10 cellular contexts compared by ENCODE assay signal in the genomic region with DNA sequence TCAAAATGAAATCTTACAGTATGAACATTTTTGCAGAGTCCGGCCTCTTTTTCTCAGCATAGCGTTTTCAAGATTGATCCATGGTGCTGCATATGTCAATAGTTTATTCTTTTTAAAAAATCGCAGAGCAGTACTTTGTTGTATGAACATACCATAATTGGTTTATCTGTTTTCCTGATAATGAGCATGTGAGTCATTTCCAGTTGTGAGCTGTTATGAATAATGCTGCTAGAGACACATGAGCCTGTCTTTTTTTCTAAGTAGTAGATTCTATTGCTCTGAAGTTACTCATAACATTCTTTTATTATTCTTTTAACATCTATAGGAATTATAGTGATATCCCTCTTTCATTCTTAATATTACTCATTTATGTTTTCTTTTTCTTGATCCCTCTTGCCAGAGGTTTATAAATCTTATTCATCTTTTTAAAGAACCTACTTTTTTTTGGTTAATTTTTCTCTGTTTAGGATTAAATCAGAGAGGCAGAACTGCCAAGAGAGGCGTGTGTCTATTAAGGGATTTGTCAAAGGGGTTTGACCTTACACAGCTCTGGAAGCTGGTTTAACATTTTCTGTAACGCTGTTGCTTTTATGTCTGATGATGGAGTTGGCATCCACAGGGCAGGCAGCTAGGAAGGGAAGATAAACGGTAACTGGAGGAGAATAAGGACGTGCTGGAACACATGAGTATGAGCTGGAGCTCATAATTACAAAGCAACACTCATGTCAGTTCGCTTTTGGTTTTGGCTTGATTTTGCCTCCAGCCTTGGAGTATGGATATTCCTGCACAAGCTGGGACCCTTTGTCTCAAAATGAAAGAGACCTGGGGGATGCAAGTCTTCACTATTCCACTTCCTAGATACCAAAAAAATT. TPM values are rescaled to one million over a fixed set of nuclear protein-coding genes. Genes with fewer than 3 reads are reported as not detected.
DNase-seq lines count a peak whose midpoint lies in the region; ATAC-seq and TF ChIP-seq lines count a peak whose summit lies in the region.
"Had no signal": no experiment of that assay in that cellular context is flagged by ENCODE, and none has a peak within 500 bp of the region (broad histone marks: within the 10 kb centered on the region; RNA-seq: fewer than 3 reads in every experiment).

No MANE protein-coding gene starts in this region.

- no peak overlapping the region for H3K4me3 ChIP-seq in WERI-Rb-1 (ENCODE audit: low read depth, low read length)
- H3K4me3 ChIP-seq in hepatocyte: no peak overlapping the region
- H3K4me3 ChIP-seq: GM23338, sigmoid colon had no signal

- H3K4me3 Mint-ChIP-seq in activated T-cell treated with anti-CD3 and anti-CD28 coated beads, Interleukin-2, amount 50 U/mL, for 72 hours: peak overlapping the region in 1 of 2 donors; percentile 66
- no peak overlapping the region for H3K4me3 Mint-ChIP-seq in stimulated activated naive CD8-positive, alpha-beta T cell treated with anti-CD3 and anti-CD28 coated beads, Interleukin-15, Interleukin-2, amounts not matched to agents 100 ng/mL and 50 ng/mL, for 24 hours
- H3K4me3 Mint-ChIP-seq: GM23338 had no signal

- WGBS in hepatocyte (ENCODE audit: low lambda C conversion rate, missing lambda C conversion rate): 69% methylated on average over 8 of the region's 8 CpGs

- no peak for DNase-seq in activated T-cell treated with anti-CD3 and anti-CD28 coated beads, Interleukin-2, amount 50 U/mL, for 72 hours
- no peak for DNase-seq in activated T-cell treated with anti-CD3 and anti-CD28 coated beads, Interleukin-2, amount 50 U/mL, for 48 hours
- DNase-seq in WERI-Rb-1: no peak
- peak; percentile 55 for DNase-seq in foreskin melanocyte
- DNase-seq in GM20000 (ENCODE audit: low spot score): no peak
- no peak for DNase-seq in hepatocyte (ENCODE audit: low spot score)
- DNase-seq: sigmoid colon had no signal

- H3K27me3 ChIP-seq in WERI-Rb-1 (ENCODE audit: insufficient read depth, low read depth, severe bottlenecking) (no peaks in the 10 kb centered on the region), hepatocyte (no peaks in the 10 kb centered on the region)
- H3K27me3 ChIP-seq: sigmoid colon had no signal

- H2AFZ ChIP-seq in hepatocyte: no peak overlapping the region
- H2AFZ ChIP-seq: GM23338 had no signal

- TF ChIP-seq CTCF in WERI-Rb-1 (IDR thresholded peaks at IDR 0.05; ENCODE audit: low read depth, low read length): no peak
- TF ChIP-seq CTCF in GM20000 (IDR thresholded peaks at IDR 0.05; ENCODE audit: extremely low read depth, missing control alignments): no peak
- TF ChIP-seq CTCF in hepatocyte (IDR thresholded peaks at IDR 0.05; ENCODE audit: poor library complexity): no peak

- peaks cover 7% of the 10 kb centered on the region for H3K4me1 ChIP-seq in hepatocyte (ENCODE audit: insufficient read depth)

- peaks cover 60% of the 10 kb centered on the region for H3K4me1 Mint-ChIP-seq in activated T-cell treated with anti-CD3 and anti-CD28 coated beads, Interleukin-2, amount 50 U/mL, for 72 hours (ENCODE audit: low read depth)
- peaks cover 76% of the 10 kb centered on the region for H3K4me1 Mint-ChIP-seq in stimulated activated naive CD8-positive, alpha-beta T cell treated with anti-CD3 and anti-CD28 coated beads, Interleukin-15, Interleukin-2, amounts not matched to agents 100 ng/mL and 50 ng/mL, for 24 hours (ENCODE audit: low read depth)

- peaks cover 0 to 2% of the 10 kb centered on the region in 2 donors for H3K9me3 Mint-ChIP-seq in activated T-cell treated with anti-CD3 and anti-CD28 coated beads, Interleukin-2, amount 50 U/mL, for 72 hours
- peaks cover 3% of the 10 kb centered on the region for H3K9me3 Mint-ChIP-seq in stimulated activated naive CD8-positive, alpha-beta T cell treated with anti-CD3 and anti-CD28 coated beads, Interleukin-15, Interleukin-2, amounts not matched to agents 100 ng/mL and 50 ng/mL, for 24 hours
- H3K9me3 Mint-ChIP-seq: GM23338 had no signal

- no peaks in the 10 kb centered on the region for H4K20me1 ChIP-seq in hepatocyte (ENCODE audit: insufficient read depth, poor library complexity, severe bottlenecking)

- H3K9me3 ChIP-seq in WERI-Rb-1 (ENCODE audit: severe bottlenecking): no peaks in the 10 kb centered on the region
- no peaks in the 10 kb centered on the region for H3K9me3 ChIP-seq in hepatocyte (ENCODE audit: low read depth)
- H3K9me3 ChIP-seq: sigmoid colon had no signal

- H3K36me3 Mint-ChIP-seq in activated T-cell treated with anti-CD3 and anti-CD28 coated beads, Interleukin-2, amount 50 U/mL, for 72 hours (ENCODE audit: insufficient read depth in 2 of 2): peaks cover 0 to 3% of the 10 kb centered on the region in 2 donors
- H3K36me3 Mint-ChIP-seq in stimulated activated naive CD8-positive, alpha-beta T cell treated with anti-CD3 and anti-CD28 coated beads, Interleukin-15, Interleukin-2, amounts not matched to agents 100 ng/mL and 50 ng/mL, for 24 hours (ENCODE audit: low read depth): peaks cover 36% of the 10 kb centered on the region

- H3K36me3 ChIP-seq in WERI-Rb-1 (no peaks in the 10 kb centered on the region; the same call in 1 of the 2 replicates), hepatocyte (replicated peaks; ENCODE audit: insufficient read depth, low read depth) (no peaks in the 10 kb centered on the region)
- H3K36me3 ChIP-seq: sigmoid colon had no signal

- H3K9me2 ChIP-seq in hepatocyte (replicated peaks; ENCODE audit: insufficient read depth): no peaks in the 10 kb centered on the region

- no peaks in the 10 kb centered on the region for H3K27me3 Mint-ChIP-seq in activated T-cell treated with anti-CD3 and anti-CD28 coated beads, Interleukin-2, amount 50 U/mL, for 72 hours (ENCODE audit: low read depth)
- no peaks in the 10 kb centered on the region for H3K27me3 Mint-ChIP-seq in stimulated activated naive CD8-positive, alpha-beta T cell treated with anti-CD3 and anti-CD28 coated beads, Interleukin-15, Interleukin-2, amounts not matched to agents 100 ng/mL and 50 ng/mL, for 24 hours

- no peak overlapping the region for H3K4me2 ChIP-seq in hepatocyte
- H3K4me2 ChIP-seq: GM23338 had no signal

- H3K27ac ChIP-seq in WERI-Rb-1 (peak overlapping the region; percentile 68), hepatocyte (no peak overlapping the region)

- peaks cover 3% of the 10 kb centered on the region for H3K79me2 ChIP-seq in hepatocyte

- peak; percentile 90 to 94 for ATAC-seq in activated T-cell treated with anti-CD3 and anti-CD28 coated beads, Interleukin-2, amount 50 U/mL, for 72 hours (replicated peaks in 1 of 2)
- no peak for ATAC-seq in GM19395 (IDR thresholded peaks at IDR 0.05; ENCODE audit: unreplicated experiment)
- ATAC-seq: GM23338 had no signal

- H3K27ac Mint-ChIP-seq in activated T-cell treated with anti-CD3 and anti-CD28 coated beads, Interleukin-2, amount 50 U/mL, for 72 hours: peak overlapping the region; percentile 83
- H3K27ac Mint-ChIP-seq in stimulated activated naive CD8-positive, alpha-beta T cell treated with anti-CD3 and anti-CD28 coated beads, Interleukin-15, Interleukin-2, amounts not matched to agents 100 ng/mL and 50 ng/mL, for 24 hours: peak overlapping the region; percentile 56
- H3K27ac Mint-ChIP-seq: GM23338 had no signal

RNA-seq across cellular contexts. Expression of gene MGAT5, which starts 47.5 kb away (rescaled TPM):
- total RNA-seq in activated T-cell treated with anti-CD3 and anti-CD28 coated beads, Interleukin-2, amount 50 U/mL, for 72 hours: 10 to 100 TPM; 10.9 to 16.2 TPM
- 30.2 and 32.1 TPM in 2 replicates for total RNA-seq in hepatocyte
- 5.3 and 9.1 TPM in 2 replicates for polyA plus RNA-seq in hepatocyte
